ENCODE assay signal across 1 cellular context in the genomic region with DNA sequence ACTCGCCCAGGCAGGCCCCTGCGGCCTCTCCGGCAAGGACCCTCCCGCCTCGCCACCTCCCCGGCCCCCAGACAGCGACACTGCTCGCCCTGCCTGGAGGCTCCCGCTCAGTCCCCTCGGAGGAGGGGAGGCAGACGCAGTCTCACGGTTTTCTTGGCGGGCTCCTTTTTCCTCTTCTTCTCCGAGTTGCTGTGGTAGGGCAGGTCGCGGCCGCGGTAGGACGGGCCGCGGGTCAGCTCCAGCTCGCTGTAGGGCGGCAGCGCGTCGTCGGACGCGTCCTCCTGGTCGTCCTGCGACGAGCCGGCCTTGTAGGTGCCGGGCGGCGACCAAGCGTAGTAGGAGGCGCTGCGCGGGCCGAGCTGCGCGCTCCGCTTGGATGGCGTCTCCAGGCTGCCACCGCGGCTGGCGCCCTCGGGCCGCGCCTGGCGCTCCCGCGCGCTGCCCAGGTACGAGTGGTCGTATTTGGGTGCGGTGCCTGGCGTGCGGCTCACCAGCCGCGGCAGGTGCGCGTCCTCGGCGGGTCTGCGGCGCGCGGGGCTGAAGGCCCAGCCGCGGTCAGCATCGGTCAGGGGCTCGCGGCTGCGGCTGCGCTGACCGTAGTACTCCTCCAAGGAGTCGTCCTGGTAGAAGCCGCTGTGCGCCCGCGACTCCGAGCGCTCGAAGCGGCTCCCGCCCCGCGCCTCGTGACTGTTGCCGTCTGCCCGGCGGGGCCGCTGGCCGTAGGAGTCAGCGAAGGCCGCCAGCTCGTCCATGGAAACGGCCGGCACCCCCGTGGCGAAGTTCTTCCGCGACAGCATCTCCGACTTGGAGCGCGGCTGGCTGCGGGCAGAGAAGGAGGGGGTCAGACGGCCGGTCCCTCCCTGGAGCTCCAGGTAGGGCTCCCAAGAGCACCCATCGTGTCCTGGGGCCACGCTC.
A peak's percentile ranks its signal among the peaks of the same experiment; 100 is the strongest.
TF ChIP-seq lines count a peak whose summit lies in the region.

No MANE protein-coding gene starts in this region.

TF ChIP-seq in WTC11, 78 proteins besides CTCF, POLR2A, EP300 and RAD21 (continued from another document and continues in another):
- TF ChIP-seq, protein P1, sequence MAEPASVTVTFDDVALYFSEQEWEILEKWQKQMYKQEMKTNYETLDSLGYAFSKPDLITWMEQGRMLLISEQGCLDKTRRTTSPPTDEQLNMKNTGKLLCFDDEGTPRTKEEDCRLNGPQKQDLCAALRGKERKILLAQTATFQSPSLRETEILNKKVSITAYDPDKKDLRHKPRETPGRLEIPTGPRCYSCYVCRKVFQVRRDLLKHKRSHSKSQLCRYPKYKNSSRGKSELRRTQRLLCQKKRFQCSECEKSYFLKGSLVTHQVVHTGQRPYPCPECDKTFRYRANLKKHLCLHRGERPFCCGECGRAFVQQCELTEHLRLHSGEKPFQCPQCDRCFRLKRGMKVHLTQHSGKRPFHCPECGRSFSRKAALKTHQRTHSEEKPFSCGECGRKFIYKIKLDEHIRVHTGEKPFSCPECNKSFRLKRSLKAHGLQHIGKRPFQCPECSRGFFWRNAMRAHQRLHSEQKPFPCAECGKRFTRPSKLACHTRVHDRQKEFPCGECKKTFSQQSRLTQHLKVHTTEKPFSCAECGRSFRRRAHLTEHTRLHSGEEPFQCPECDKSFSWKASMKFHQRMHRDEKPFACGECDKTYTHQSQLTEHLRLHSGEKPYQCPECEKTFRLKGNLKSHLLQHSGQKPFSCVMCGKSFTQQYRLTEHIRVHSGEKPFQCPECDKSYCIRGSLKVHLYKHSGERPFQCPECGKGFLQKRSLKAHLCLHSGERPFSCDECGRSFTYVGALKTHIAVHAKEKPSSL (CRISPR knock-in tag; conservative IDR thresholded peaks at IDR 0.05), result no peak
- TF ChIP-seq NR1H2 (CRISPR knock-in tag; IDR thresholded peaks at IDR 0.05), result no peak
- TF ChIP-seq, protein P2, sequence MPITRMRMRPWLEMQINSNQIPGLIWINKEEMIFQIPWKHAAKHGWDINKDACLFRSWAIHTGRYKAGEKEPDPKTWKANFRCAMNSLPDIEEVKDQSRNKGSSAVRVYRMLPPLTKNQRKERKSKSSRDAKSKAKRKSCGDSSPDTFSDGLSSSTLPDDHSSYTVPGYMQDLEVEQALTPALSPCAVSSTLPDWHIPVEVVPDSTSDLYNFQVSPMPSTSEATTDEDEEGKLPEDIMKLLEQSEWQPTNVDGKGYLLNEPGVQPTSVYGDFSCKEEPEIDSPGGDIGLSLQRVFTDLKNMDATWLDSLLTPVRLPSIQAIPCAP (CRISPR knock-in tag; IDR thresholded peaks at IDR 0.05), result peak; percentile 36; the same call in 1 of the 2 replicates
- TF ChIP-seq, protein P3, sequence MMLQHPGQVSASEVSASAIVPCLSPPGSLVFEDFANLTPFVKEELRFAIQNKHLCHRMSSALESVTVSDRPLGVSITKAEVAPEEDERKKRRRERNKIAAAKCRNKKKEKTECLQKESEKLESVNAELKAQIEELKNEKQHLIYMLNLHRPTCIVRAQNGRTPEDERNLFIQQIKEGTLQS (CRISPR knock-in tag; conservative IDR thresholded peaks at IDR 0.05), result no peak
- TF ChIP-seq, protein P4, sequence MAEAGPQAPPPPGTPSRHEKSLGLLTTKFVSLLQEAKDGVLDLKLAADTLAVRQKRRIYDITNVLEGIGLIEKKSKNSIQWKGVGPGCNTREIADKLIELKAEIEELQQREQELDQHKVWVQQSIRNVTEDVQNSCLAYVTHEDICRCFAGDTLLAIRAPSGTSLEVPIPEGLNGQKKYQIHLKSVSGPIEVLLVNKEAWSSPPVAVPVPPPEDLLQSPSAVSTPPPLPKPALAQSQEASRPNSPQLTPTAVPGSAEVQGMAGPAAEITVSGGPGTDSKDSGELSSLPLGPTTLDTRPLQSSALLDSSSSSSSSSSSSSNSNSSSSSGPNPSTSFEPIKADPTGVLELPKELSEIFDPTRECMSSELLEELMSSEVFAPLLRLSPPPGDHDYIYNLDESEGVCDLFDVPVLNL (CRISPR knock-in tag; IDR thresholded peaks at IDR 0.05; ENCODE audit: borderline replicate concordance, low read depth), result peak; percentile 80; the same call in 1 of the 2 replicates
- TF ChIP-seq, protein P5, sequence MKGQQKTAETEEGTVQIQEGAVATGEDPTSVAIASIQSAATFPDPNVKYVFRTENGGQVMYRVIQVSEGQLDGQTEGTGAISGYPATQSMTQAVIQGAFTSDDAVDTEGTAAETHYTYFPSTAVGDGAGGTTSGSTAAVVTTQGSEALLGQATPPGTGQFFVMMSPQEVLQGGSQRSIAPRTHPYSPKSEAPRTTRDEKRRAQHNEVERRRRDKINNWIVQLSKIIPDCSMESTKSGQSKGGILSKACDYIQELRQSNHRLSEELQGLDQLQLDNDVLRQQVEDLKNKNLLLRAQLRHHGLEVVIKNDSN (CRISPR knock-in tag; IDR thresholded peaks at IDR 0.05), result peak; percentile 69
- TF ChIP-seq JUN (CRISPR knock-in tag; IDR thresholded peaks at IDR 0.05), result peak; percentile 35; the same call in 1 of the 2 replicates
- TF ChIP-seq ZBTB21 (CRISPR knock-in tag; IDR thresholded peaks at IDR 0.05; ENCODE audit: borderline replicate concordance), result no peak
- TF ChIP-seq GTF2I (CRISPR knock-in tag; conservative IDR thresholded peaks at IDR 0.05), result no peak
- no peak for TF ChIP-seq PRRX2 (CRISPR knock-in tag; IDR thresholded peaks at IDR 0.05)
- TF ChIP-seq, protein P6, sequence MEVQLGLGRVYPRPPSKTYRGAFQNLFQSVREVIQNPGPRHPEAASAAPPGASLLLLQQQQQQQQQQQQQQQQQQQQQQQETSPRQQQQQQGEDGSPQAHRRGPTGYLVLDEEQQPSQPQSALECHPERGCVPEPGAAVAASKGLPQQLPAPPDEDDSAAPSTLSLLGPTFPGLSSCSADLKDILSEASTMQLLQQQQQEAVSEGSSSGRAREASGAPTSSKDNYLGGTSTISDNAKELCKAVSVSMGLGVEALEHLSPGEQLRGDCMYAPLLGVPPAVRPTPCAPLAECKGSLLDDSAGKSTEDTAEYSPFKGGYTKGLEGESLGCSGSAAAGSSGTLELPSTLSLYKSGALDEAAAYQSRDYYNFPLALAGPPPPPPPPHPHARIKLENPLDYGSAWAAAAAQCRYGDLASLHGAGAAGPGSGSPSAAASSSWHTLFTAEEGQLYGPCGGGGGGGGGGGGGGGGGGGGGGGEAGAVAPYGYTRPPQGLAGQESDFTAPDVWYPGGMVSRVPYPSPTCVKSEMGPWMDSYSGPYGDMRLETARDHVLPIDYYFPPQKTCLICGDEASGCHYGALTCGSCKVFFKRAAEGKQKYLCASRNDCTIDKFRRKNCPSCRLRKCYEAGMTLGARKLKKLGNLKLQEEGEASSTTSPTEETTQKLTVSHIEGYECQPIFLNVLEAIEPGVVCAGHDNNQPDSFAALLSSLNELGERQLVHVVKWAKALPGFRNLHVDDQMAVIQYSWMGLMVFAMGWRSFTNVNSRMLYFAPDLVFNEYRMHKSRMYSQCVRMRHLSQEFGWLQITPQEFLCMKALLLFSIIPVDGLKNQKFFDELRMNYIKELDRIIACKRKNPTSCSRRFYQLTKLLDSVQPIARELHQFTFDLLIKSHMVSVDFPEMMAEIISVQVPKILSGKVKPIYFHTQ (CRISPR knock-in tag; IDR thresholded peaks at IDR 0.05), result no peak
- TF ChIP-seq, protein P7, sequence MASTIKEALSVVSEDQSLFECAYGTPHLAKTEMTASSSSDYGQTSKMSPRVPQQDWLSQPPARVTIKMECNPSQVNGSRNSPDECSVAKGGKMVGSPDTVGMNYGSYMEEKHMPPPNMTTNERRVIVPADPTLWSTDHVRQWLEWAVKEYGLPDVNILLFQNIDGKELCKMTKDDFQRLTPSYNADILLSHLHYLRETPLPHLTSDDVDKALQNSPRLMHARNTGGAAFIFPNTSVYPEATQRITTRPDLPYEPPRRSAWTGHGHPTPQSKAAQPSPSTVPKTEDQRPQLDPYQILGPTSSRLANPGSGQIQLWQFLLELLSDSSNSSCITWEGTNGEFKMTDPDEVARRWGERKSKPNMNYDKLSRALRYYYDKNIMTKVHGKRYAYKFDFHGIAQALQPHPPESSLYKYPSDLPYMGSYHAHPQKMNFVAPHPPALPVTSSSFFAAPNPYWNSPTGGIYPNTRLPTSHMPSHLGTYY (CRISPR knock-in tag; IDR thresholded peaks at IDR 0.05), result no peak
- TF ChIP-seq ZNF219 (CRISPR knock-in tag; IDR thresholded peaks at IDR 0.05; ENCODE audit: borderline replicate concordance), result no peak
- TF ChIP-seq ESRRA (CRISPR knock-in tag; IDR thresholded peaks at IDR 0.05; ENCODE audit: borderline replicate concordance), result 0 out of 2 replicates have a peak, but pooled peaks have one; percentile 34
- TF ChIP-seq, protein P8, sequence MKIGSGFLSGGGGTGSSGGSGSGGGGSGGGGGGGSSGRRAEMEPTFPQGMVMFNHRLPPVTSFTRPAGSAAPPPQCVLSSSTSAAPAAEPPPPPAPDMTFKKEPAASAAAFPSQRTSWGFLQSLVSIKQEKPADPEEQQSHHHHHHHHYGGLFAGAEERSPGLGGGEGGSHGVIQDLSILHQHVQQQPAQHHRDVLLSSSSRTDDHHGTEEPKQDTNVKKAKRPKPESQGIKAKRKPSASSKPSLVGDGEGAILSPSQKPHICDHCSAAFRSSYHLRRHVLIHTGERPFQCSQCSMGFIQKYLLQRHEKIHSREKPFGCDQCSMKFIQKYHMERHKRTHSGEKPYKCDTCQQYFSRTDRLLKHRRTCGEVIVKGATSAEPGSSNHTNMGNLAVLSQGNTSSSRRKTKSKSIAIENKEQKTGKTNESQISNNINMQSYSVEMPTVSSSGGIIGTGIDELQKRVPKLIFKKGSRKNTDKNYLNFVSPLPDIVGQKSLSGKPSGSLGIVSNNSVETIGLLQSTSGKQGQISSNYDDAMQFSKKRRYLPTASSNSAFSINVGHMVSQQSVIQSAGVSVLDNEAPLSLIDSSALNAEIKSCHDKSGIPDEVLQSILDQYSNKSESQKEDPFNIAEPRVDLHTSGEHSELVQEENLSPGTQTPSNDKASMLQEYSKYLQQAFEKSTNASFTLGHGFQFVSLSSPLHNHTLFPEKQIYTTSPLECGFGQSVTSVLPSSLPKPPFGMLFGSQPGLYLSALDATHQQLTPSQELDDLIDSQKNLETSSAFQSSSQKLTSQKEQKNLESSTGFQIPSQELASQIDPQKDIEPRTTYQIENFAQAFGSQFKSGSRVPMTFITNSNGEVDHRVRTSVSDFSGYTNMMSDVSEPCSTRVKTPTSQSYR (CRISPR knock-in tag; IDR thresholded peaks at IDR 0.05), result 0 out of 2 replicates have a peak, but pooled peaks have one; percentile 43
- 0 out of 2 replicates have a peak, but pooled peaks have one; percentile 52 for TF ChIP-seq FOXK1 (CRISPR knock-in tag; IDR thresholded peaks at IDR 0.05)
- 0 out of 2 replicates have a peak, but pooled peaks have one; percentile 21 for TF ChIP-seq ZNF317 (CRISPR knock-in tag; IDR thresholded peaks at IDR 0.05; ENCODE audit: borderline replicate concordance, low read depth)
- no peak; the same call in 1 of the 2 replicates for TF ChIP-seq TCF7 (CRISPR knock-in tag; IDR thresholded peaks at IDR 0.05; ENCODE audit: low read depth)
- TF ChIP-seq NFE2L1 (CRISPR knock-in tag; IDR thresholded peaks at IDR 0.05), result 0 out of 2 replicates have a peak, but pooled peaks have one; percentile 26
- TF ChIP-seq RORB (CRISPR knock-in tag; IDR thresholded peaks at IDR 0.05), result no peak
- TF ChIP-seq ZNF671 (CRISPR knock-in tag; IDR thresholded peaks at IDR 0.05), result no peak
- TF ChIP-seq, protein P9, sequence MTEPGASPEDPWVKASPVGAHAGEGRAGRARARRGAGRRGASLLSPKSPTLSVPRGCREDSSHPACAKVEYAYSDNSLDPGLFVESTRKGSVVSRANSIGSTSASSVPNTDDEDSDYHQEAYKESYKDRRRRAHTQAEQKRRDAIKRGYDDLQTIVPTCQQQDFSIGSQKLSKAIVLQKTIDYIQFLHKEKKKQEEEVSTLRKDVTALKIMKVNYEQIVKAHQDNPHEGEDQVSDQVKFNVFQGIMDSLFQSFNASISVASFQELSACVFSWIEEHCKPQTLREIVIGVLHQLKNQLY (CRISPR knock-in tag; IDR thresholded peaks at IDR 0.05), result no peak
- TF ChIP-seq, protein P10, sequence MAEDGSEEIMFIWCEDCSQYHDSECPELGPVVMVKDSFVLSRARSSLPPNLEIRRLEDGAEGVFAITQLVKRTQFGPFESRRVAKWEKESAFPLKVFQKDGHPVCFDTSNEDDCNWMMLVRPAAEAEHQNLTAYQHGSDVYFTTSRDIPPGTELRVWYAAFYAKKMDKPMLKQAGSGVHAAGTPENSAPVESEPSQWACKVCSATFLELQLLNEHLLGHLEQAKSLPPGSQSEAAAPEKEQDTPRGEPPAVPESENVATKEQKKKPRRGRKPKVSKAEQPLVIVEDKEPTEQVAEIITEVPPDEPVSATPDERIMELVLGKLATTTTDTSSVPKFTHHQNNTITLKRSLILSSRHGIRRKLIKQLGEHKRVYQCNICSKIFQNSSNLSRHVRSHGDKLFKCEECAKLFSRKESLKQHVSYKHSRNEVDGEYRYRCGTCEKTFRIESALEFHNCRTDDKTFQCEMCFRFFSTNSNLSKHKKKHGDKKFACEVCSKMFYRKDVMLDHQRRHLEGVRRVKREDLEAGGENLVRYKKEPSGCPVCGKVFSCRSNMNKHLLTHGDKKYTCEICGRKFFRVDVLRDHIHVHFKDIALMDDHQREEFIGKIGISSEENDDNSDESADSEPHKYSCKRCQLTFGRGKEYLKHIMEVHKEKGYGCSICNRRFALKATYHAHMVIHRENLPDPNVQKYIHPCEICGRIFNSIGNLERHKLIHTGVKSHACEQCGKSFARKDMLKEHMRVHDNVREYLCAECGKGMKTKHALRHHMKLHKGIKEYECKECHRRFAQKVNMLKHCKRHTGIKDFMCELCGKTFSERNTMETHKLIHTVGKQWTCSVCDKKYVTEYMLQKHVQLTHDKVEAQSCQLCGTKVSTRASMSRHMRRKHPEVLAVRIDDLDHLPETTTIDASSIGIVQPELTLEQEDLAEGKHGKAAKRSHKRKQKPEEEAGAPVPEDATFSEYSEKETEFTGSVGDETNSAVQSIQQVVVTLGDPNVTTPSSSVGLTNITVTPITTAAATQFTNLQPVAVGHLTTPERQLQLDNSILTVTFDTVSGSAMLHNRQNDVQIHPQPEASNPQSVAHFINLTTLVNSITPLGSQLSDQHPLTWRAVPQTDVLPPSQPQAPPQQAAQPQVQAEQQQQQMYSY (CRISPR knock-in tag; IDR thresholded peaks at IDR 0.05), result no peak
- no peak for TF ChIP-seq NR2C2 (CRISPR knock-in tag; IDR thresholded peaks at IDR 0.05)
- TF ChIP-seq NFATC4 (CRISPR knock-in tag; IDR thresholded peaks at IDR 0.05), result no peak
- TF ChIP-seq CREB1 (CRISPR knock-in tag; IDR thresholded peaks at IDR 0.05), result no peak
- TF ChIP-seq, protein P11, sequence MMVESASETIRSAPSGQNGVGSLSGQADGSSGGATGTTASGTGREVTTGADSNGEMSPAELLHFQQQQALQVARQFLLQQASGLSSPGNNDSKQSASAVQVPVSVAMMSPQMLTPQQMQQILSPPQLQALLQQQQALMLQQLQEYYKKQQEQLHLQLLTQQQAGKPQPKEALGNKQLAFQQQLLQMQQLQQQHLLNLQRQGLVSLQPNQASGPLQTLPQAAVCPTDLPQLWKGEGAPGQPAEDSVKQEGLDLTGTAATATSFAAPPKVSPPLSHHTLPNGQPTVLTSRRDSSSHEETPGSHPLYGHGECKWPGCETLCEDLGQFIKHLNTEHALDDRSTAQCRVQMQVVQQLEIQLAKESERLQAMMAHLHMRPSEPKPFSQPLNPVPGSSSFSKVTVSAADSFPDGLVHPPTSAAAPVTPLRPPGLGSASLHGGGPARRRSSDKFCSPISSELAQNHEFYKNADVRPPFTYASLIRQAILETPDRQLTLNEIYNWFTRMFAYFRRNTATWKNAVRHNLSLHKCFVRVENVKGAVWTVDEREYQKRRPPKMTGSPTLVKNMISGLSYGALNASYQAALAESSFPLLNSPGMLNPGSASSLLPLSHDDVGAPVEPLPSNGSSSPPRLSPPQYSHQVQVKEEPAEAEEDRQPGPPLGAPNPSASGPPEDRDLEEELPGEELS (CRISPR knock-in tag; IDR thresholded peaks at IDR 0.05), result peak; percentile 48; the same call in 1 of the 2 replicates
- no peak for TF ChIP-seq NR3C1 (CRISPR knock-in tag; conservative IDR thresholded peaks at IDR 0.05; ENCODE audit: low read depth)
